Comparison of ENCODE assay signal across 9 cellular contexts in genomic region chr13:99237981-99238662, GRCh38. TPM values are rescaled to one million over a fixed set of nuclear protein-coding genes. Genes with fewer than 3 reads are reported as not detected.
DNase-seq lines count a peak whose midpoint lies in the region; ATAC-seq and TF ChIP-seq lines count a peak whose summit lies in the region.
"Had no signal": no experiment of that assay in that cellular context is flagged by ENCODE, and none has a peak within 500 bp of the region (broad histone marks: within the 10 kb centered on the region; RNA-seq: fewer than 3 reads in every experiment).

No MANE protein-coding gene starts in this region.

- no peaks in the 10 kb centered on the region for H3K9me2 ChIP-seq in PC-3 (replicated peaks; ENCODE audit: low read length)

- no peaks in the 10 kb centered on the region for H3K79me2 ChIP-seq in PC-3 (ENCODE audit: low read length)

- peak overlapping the region in 2 of 5 donors; percentile 27 to 32 for H3K27ac ChIP-seq in adrenal gland
- no peak overlapping the region for H3K27ac ChIP-seq in PC-3 (ENCODE audit: low read length)
- H3K27ac ChIP-seq in gastrocnemius medialis: peak overlapping the region in 1 of 4 donors; percentile 34
- H3K27ac ChIP-seq: foreskin keratinocyte had no signal

- POLR2A ChIA-PET in PC-3 (lab: Charles Lee; ENCODE audit: unreplicated experiment): no interaction called here

- H3K4me1 ChIP-seq in adrenal gland (replicated peaks in 1 of 2): peaks cover 0 to 5% of the 10 kb centered on the region in 2 donors
- no peaks in the 10 kb centered on the region for H3K4me1 ChIP-seq in PC-3 (ENCODE audit: insufficient read depth, low read length)
- peaks cover 8 to 13% of the 10 kb centered on the region in 2 donors for H3K4me1 ChIP-seq in gastrocnemius medialis
- H3K4me1 ChIP-seq: foreskin keratinocyte had no signal

- no peaks in the 10 kb centered on the region for H4K20me1 ChIP-seq in PC-3 (ENCODE audit: low read length)

- 24 to 44% (median 34%) methylated on average over 8 of the region's 8 CpGs for WGBS in adrenal gland, 4 donors

- H3K4me3 ChIP-seq in adrenal gland: peak overlapping the region in 1 of 4 donors; percentile 6
- no peak overlapping the region for H3K4me3 ChIP-seq in PC-3 (ENCODE audit: low read length)
- H3K4me3 ChIP-seq in gastrocnemius medialis: no peak overlapping the region

- TF ChIP-seq CTCF in adrenal gland (IDR thresholded peaks at IDR 0.05): no peak
- no peak for TF ChIP-seq CTCF in PC-3 (conservative IDR thresholded peaks at IDR 0.05; ENCODE audit: low read depth, low read length)
- no peak for TF ChIP-seq CTCF in gastrocnemius medialis (IDR thresholded peaks at IDR 0.05 in 4 of 5, conservative IDR thresholded peaks at IDR 0.05 in 1 of 5)

- no peaks in the 10 kb centered on the region for H3F3A ChIP-seq in PC-3 (ENCODE audit: low read length, unreplicated experiment)

- DNase-seq in Ammon's horn (ENCODE audit: low spot score) (peak; percentile 29), adrenal gland (peak in 5 of 7 donors; percentile 29 to 48 (median 38)), NCI-H748 (lab: John Stamatoyannopoulos, UW; ENCODE audit: unreplicated experiment) (no peak), PC-3 (no peak), NCI-H2227 (lab: John Stamatoyannopoulos, UW; ENCODE audit: unreplicated experiment) (no peak), gastrocnemius medialis (no peak)
- DNase-seq: foreskin keratinocyte had no signal

- no peak overlapping the region for H2AFZ ChIP-seq in PC-3 (ENCODE audit: low read length)

- no peak overlapping the region for H3K4me2 ChIP-seq in PC-3 (ENCODE audit: low read length)

- ATAC-seq in GM19023 (IDR thresholded peaks at IDR 0.05; ENCODE audit: unreplicated experiment) (peak; percentile 63), HG03108 (IDR thresholded peaks at IDR 0.05; ENCODE audit: unreplicated experiment) (peak; percentile 62), PC-3 (no peak), gastrocnemius medialis (no peak)
- ATAC-seq: foreskin keratinocyte had no signal

- TF ChIP-seq POLR2A in adrenal gland (IDR thresholded peaks at IDR 0.05) (no peak), gastrocnemius medialis (IDR thresholded peaks at IDR 0.05) (no peak)

- intact Hi-C loops in adrenal gland (cut with DNase I) (no loop called here), PC-3 (cut with micrococcal nuclease) (no loop called here), gastrocnemius medialis (cut with DNase I; ENCODE audit: low total_unique reads) (no loop called here)

- H3K9me3 ChIP-seq in adrenal gland (replicated peaks in 1 of 3): no peaks in the 10 kb centered on the region
- no peaks in the 10 kb centered on the region for H3K9me3 ChIP-seq in PC-3 (ENCODE audit: low read length)
- no peaks in the 10 kb centered on the region for H3K9me3 ChIP-seq in gastrocnemius medialis

- H3K27me3 ChIP-seq in adrenal gland (no peaks in the 10 kb centered on the region), PC-3 (ENCODE audit: low read length) (no peaks in the 10 kb centered on the region), gastrocnemius medialis (no peaks in the 10 kb centered on the region)
- H3K27me3 ChIP-seq: foreskin keratinocyte had no signal

- CTCF ChIA-PET in PC-3 (lab: Charles Lee): no interaction called here

- in situ Hi-C loops in gastrocnemius medialis (cut with MboI; ENCODE audit: low sequenced_read_pairs in 4 of 4): no loop called here

- H3K36me3 ChIP-seq in adrenal gland (replicated peaks in 1 of 2) (no peaks in the 10 kb centered on the region), PC-3 (ENCODE audit: low read depth, low read length) (no peaks in the 10 kb centered on the region), gastrocnemius medialis (peaks cover 0 to 25% of the 10 kb centered on the region in 2 donors)

- no TSS peak for BruUV-seq in PC-3 (replicated peaks; lab: Mats Ljungman, UMichigan)

- no peak overlapping the region for H3K9ac ChIP-seq in PC-3 (ENCODE audit: low read length)

RNA-seq across cellular contexts. Expression of gene GPR18, which starts 20.1 kb away (rescaled TPM):
- total RNA-seq in adrenal gland (under 1 TPM in 1 of 8 donors, not detected in 7; 0.78 TPM), PC-3 (2014; rRNA removed) (not detected in 2 replicates), gastrocnemius medialis (not detected)
- polyA plus RNA-seq in adrenal gland: under 1 TPM in 1 of 3 donors, not detected in 2; 0.03 TPM
- total RNA-seq: foreskin keratinocyte had no signal
- polyA plus RNA-seq: foreskin keratinocyte had no signal

RNA-seq across cellular contexts. Expression of gene UBAC2, which starts 37.5 kb away (rescaled TPM):
- 10 to 100 TPM; 49.1 to 67.8 (median 56.7) TPM for total RNA-seq in adrenal gland
- polyA plus RNA-seq in adrenal gland: 10 to 100 TPM; 46.3 to 63.3 (median 48.6) TPM
- total RNA-seq in PC-3 (2014; rRNA removed): 34.5 and 37.1 TPM in 2 replicates
- 10 to 100 TPM; 51.0 to 71.5 (median 61.1) TPM for total RNA-seq in gastrocnemius medialis

Comparison
In these comparisons a context has a peak if more than half of its experiments do, and no peak if none do; other contexts are left out.
1. DNase-seq: peak in Ammon's horn (single experiment) and adrenal gland (5 of 7); none in NCI-H748 (single experiment), PC-3 (single experiment), NCI-H2227 (single experiment) and gastrocnemius medialis (0 of 2).
2. ATAC-seq: peak in GM19023 (single experiment) and HG03108 (single experiment); none in PC-3 (single experiment) and gastrocnemius medialis (0 of 2).